1 cellular context compared by ENCODE assay signal in genomic region chr2:219571311-219572236, GRCh38.
TF ChIP-seq lines count a peak whose summit lies in the region.

OBSL1 (minus strand) TSS chr2:219571539; CDS start chr2:219571232, 307 bp downstream.

TF ChIP-seq in HepG2, 621 proteins besides CTCF, POLR2A, EP300 and RAD21 (continued from another document):
- no peak for TF ChIP-seq ZBTB40 (IDR thresholded peaks at IDR 0.05)
- TF ChIP-seq ZBTB40 (CRISPR knock-in tag; IDR thresholded peaks at IDR 0.05): peak; percentile 62
- TF ChIP-seq REPIN1 (CRISPR knock-in tag; IDR thresholded peaks at IDR 0.05; ENCODE audit: borderline replicate concordance, low read depth): peak; percentile 63; the same call in 1 of the 2 replicates
- TF ChIP-seq KDM3A (CRISPR knock-in tag; IDR thresholded peaks at IDR 0.05; ENCODE audit: low read depth): 0 out of 2 replicates have a peak, but pooled peaks have one; percentile 33
- TF ChIP-seq JUN (CRISPR knock-in tag; IDR thresholded peaks at IDR 0.05): no peak; the same call in 1 of the 2 replicates
- no peak; the same call in 1 of the 2 replicates for TF ChIP-seq MIER3 (CRISPR knock-in tag; IDR thresholded peaks at IDR 0.05; ENCODE audit: borderline replicate concordance)
- peak; percentile 35 for TF ChIP-seq ZNF160 (CRISPR knock-in tag; IDR thresholded peaks at IDR 0.05)
- TF ChIP-seq ZNF24 (IDR thresholded peaks at IDR 0.05): no peak
- TF ChIP-seq NFE2L2 (IDR thresholded peaks at IDR 0.05; ENCODE audit: low read length): no peak
- TF ChIP-seq MEIS1 (CRISPR knock-in tag; IDR thresholded peaks at IDR 0.05; ENCODE audit: borderline replicate concordance): no peak; the same call in 1 of the 2 replicates
- peak; percentile 38 for TF ChIP-seq FOXO1 (CRISPR knock-in tag; IDR thresholded peaks at IDR 0.05)
- TF ChIP-seq, protein P1, sequence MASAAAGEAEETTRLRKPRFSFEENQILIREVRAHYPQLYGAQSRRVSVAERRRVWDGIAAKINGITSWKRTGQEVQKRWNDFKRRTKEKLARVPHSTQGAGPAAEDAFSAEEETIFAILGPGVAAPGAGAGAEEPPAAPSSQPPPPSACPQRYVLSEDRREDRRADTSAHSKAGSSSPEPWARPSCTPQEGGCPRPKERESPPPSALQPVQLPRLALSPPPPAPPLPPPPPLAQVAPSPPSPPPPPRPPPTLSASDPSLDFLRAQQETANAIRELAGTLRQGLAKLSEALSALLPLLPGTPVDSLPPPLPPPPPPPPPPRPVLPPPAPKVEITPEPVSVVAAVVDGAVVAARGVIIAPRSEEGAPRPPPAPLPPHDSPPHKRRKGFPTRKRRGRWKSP (CRISPR knock-in tag; IDR thresholded peaks at IDR 0.05): no peak
